27 cellular contexts compared by ENCODE assay signal in the genomic region with DNA sequence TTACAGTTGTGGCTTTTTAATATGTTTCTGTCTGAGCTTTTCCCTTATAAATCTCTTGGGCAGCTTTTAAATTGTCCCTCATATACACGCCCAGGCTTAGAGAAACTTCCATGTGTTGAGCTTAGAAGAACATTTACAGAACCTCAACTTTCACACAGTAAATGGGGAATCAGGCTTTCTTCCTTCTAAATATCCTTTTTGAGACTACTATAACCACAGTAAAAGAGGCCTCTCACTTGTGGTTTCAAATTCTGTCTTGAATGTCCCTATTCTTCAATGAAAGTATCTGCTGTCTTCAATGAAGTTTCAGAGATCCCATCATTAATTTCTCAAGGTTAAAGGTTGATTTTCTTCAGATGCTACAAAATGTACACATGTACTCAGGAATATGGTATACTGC.
"Had no signal": no experiment of that assay in that cellular context is flagged by ENCODE, and none has a peak within 500 bp of the region (broad histone marks: within the 10 kb centered on the region; RNA-seq: fewer than 3 reads in every experiment).

No MANE protein-coding gene starts in this region.

- H2AFZ ChIP-seq: PC-9 had no signal

- H3K27me3 ChIP-seq: MG63, SJSA1 had no signal

- H3K4me1 ChIP-seq: SJSA1 had no signal

- H3K27ac ChIP-seq: PC-9, RWPE1, SJSA1 had no signal

- H3K4me3 ChIP-seq: MG63, PC-9, SJSA1 had no signal

- H3K9me3 ChIP-seq: MG63, SJSA1 had no signal

- FAIRE-seq: RCC 7860 had no signal

- H3K4me2 ChIP-seq: PC-9 had no signal

- H3K4me3 Mint-ChIP-seq: T-cell had no signal

- H3K27ac Mint-ChIP-seq: T-cell had no signal

- H3K36me3 Mint-ChIP-seq: T-cell had no signal

- H3K36me3 ChIP-seq: MG63, SJSA1 had no signal

- H3K4me1 Mint-ChIP-seq: T-cell had no signal

- DNase-seq: Kasumi-1, MG63, NCI-H1092, NCI-H1105, NCI-H1417 treated with DMSO at 0.1 percent for 48 hours, NCI-H1436 treated with DMSO at 0.1 percent for 48 hours, NCI-H1694 treated with DMSO at 0.1 percent for 48 hours, NCI-H187 treated with DMSO at 0.1 percent for 48 hours, NCI-H2029, NCI-H2081, NCI-H2227 treated with DMSO at 0.1 percent for 48 hours, NCI-H345, NCI-H446, NCI-H510A treated with DMSO at 0.1 percent for 48 hours, NCI-H524 treated with DMSO at 0.1 percent for 48 hours, NCI-H526 treated with DMSO at 0.1 percent for 48 hours, NCI-H82, PC-9, SHP77, SIG-M5, T-cell had no signal

- ATAC-seq: Panc1, Right ventricle myocardium inferior, SK-N-SH treated with all-trans-retinoic acid at 6 μM for 48 hours, T-cell had no signal
